8 cellular contexts compared by ENCODE assay signal in the genomic region with DNA sequence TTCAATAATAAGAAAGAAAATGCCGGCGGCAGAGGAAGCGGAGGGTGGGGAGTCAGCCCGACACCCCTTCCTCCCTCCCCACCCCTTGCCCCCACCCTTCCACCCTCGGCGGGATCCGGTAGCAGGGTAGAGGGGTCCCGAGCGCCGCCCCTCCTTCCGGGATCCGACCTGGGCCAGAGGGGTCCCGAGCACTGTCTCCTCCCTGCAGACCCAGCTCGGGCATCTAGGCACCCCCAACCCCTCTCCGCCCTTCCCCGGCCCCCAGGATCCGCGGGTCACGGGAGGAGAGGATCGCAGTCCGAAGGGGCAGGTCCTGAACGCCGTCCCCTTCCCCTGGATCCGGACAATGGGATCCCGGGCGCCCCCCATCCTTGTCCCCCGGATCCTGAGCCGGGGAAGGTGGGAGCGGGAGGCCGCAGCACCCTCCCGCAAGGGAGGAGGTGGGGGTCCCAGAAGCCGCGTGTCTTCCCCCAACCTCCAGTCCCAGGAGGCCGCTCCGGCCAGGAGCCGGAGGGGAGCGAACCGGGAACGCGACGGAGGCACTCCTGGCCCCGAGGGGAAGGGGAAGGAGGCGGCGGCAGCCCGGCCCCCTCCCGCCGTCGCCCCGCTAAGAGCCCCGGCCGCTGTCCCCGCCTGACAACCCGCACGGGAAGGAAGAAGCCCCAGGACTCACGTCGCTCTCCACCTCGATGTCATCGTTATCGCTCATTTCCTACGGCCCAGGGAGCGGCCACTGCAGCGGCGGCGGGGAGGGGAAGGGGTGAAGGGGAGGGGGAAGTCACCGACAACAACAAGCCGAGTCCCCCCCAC. TPM values are rescaled to one million over a fixed set of nuclear protein-coding genes. Genes with fewer than 3 reads are reported as not detected.
DNase-seq lines count a peak whose midpoint lies in the region; ATAC-seq and TF ChIP-seq lines count a peak whose summit lies in the region.

No MANE protein-coding gene starts in this region.

- peak; percentile 14 for DNase-seq in COLO829 (ENCODE audit: low spot score)
- DNase-seq in WERI-Rb-1 = peak; percentile 15
- DNase-seq in choroid plexus epithelial cell (ENCODE audit: low read depth) = no peak
- peak; percentile 24 to 26 for DNase-seq in lung microvascular endothelial cell (ENCODE audit: low read depth in 2 of 2)
- DNase-seq in stimulated activated CD8-positive, alpha-beta memory T cell treated with anti-CD3 and anti-CD28 coated beads, Interleukin-2, amount 100 ng/mL, for 1 hour (ENCODE audit: low read depth in 2 of 2) = peak; percentile 3 to 24
- no peak for DNase-seq in NCI-H2081 (lab: John Stamatoyannopoulos, UW)
- DNase-seq in cerebellar nuclear complex (lab: John Stamatoyannopoulos, UW) = no peak

- peaks cover 23% of the 10 kb centered on the region for H3K36me3 ChIP-seq in WERI-Rb-1

- ATAC-seq in HG03045 (IDR thresholded peaks at IDR 0.05; ENCODE audit: unreplicated experiment) = peak; percentile 8

- peak overlapping the region; percentile 96 for H3K4me3 ChIP-seq in WERI-Rb-1 (ENCODE audit: low read depth, low read length)
- peak overlapping the region; percentile 84 for H3K4me3 ChIP-seq in choroid plexus epithelial cell (ENCODE audit: low read depth, low read length)

- TF ChIP-seq CTCF in WERI-Rb-1 (IDR thresholded peaks at IDR 0.05; ENCODE audit: low read depth, low read length) (no peak), choroid plexus epithelial cell (conservative IDR thresholded peaks at IDR 0.05; ENCODE audit: low read depth, low read length) (no peak)

- peak overlapping the region; percentile 70 for H3K27ac ChIP-seq in WERI-Rb-1

- H3K27me3 ChIP-seq in WERI-Rb-1 (ENCODE audit: insufficient read depth, low read depth, severe bottlenecking) = no peaks in the 10 kb centered on the region

- no peaks in the 10 kb centered on the region for H3K9me3 ChIP-seq in WERI-Rb-1 (ENCODE audit: severe bottlenecking)

RNA-seq across cellular contexts. Expression of a gene that starts 0.5 kb away (rescaled TPM):
- 34.2 and 62.7 TPM in 2 replicates for total RNA-seq in lung microvascular endothelial cell

Comparison
In these comparisons a context has a peak if more than half of its experiments do, and no peak if none do; other contexts are left out.
1. DNase-seq: peak in COLO829 (single experiment), WERI-Rb-1 (single experiment), lung microvascular endothelial cell (2 of 2) and stimulated activated CD8-positive, alpha-beta memory T cell treated with anti-CD3 and anti-CD28 coated beads, Interleukin-2, amount 100 ng/mL, for 1 hour (2 of 2); none in choroid plexus epithelial cell (single experiment), NCI-H2081 (0 of 2) and cerebellar nuclear complex (0 of 2).